ENCODE assay signal across 8 cellular contexts in genomic region chr6:35449287-35449881, GRCh38. TPM values are rescaled to one million over a fixed set of nuclear protein-coding genes. Genes with fewer than 3 reads are reported as not detected.
DNase-seq lines count a peak whose midpoint lies in the region; ATAC-seq and TF ChIP-seq lines count a peak whose summit lies in the region.

No MANE protein-coding gene starts in this region.

- H3K27ac ChIP-seq in RWPE1 = no peak overlapping the region
- H3K27ac ChIP-seq in body of pancreas = no peak overlapping the region

- POLR2A ChIA-PET in RWPE1 (lab: Yijun Ruan, JAX; ENCODE audit: low non-redundant PET) = interaction anchor here (0.6 kb wide), 1 partner anchor 50 kb away, joined by 4 read pairs; no protein-coding TSS in a partner anchor

- ATAC-seq in GM19025 (IDR thresholded peaks at IDR 0.05; ENCODE audit: low read depth, unreplicated experiment) (peak; percentile 32), body of pancreas (peak; percentile 57), HG02763 (IDR thresholded peaks at IDR 0.05; ENCODE audit: unreplicated experiment) (no peak)

- H3K9me3 ChIP-seq in BE2C (no peaks in the 10 kb centered on the region), body of pancreas (no peaks in the 10 kb centered on the region)

- no peak for TF ChIP-seq POLR2A in body of pancreas (IDR thresholded peaks at IDR 0.05)

- CTCF ChIA-PET in RWPE1 (lab: Yijun Ruan, JAX) = interaction anchor here (0.6 to 4.9 kb wide), 20 partner anchors 11 to 160 kb away, joined by 3 to 41 read pairs (median 4); partner anchors contain the start of genes DEF6 and PPARD

- DNase-seq in BE2C (peak; percentile 33), NCI-H1048 (lab: John Stamatoyannopoulos, UW) (peak; percentile 47), RWPE1 (ENCODE audit: low spot score) (peak; percentile 87), body of pancreas (peak; percentile 24 to 37 (median 36)), inferior parietal cortex (ENCODE audit: extremely low spot score) (peak; percentile 89)
- peak; percentile 17 for DNase-seq in stimulated activated CD4-positive, alpha-beta T cell treated with anti-CD3 and anti-CD28 coated beads, Interleukin-4, amount 100 ng/mL, for 1 hour

- H3K36me3 ChIP-seq in BE2C (no peaks in the 10 kb centered on the region), body of pancreas (replicated peaks in 1 of 2; ENCODE audit: insufficient read depth in 1 of 2, low read depth in 2 of 2) (no peaks in the 10 kb centered on the region)

- H3K27me3 ChIP-seq in BE2C = no peaks in the 10 kb centered on the region; the same call in 1 of the 2 replicates
- H3K27me3 ChIP-seq in body of pancreas = no peaks in the 10 kb centered on the region

- intact Hi-C loops in body of pancreas (cut with DNase I) = loop anchor here (5.0 kb wide), 1 partner anchor 102 kb away; no protein-coding TSS in a partner anchor

- H3K4me3 ChIP-seq in BE2C (ENCODE audit: low read depth, low read length) (no peak overlapping the region), body of pancreas (no peak overlapping the region)

- 18 to 20% methylated on average over 12 to 14 of the region's 14 CpGs for WGBS in body of pancreas, 2 donors

- TF ChIP-seq CTCF in BE2C (IDR thresholded peaks at IDR 0.05; ENCODE audit: low read depth, low read length) (peak; percentile 74), RWPE1 (conservative IDR thresholded peaks at IDR 0.05; ENCODE audit: low read depth) (peak; percentile 72), body of pancreas (IDR thresholded peaks at IDR 0.05) (peak; percentile 54 to 83 (median 81))

- H3K4me1 ChIP-seq in BE2C (no peaks in the 10 kb centered on the region), body of pancreas (peaks cover 23% of the 10 kb centered on the region)

RNA-seq across cellular contexts. Expression of gene FANCE, which starts 2.8 kb away (rescaled TPM):
- polyA plus RNA-seq in BE2C (2012; ENCODE audit: insufficient read depth, insufficient read length, low read depth) = 7.2 TPM
- 1 to 10 TPM; 4.9 to 9.2 TPM for total RNA-seq in body of pancreas

RNA-seq across cellular contexts. Expression of gene RPL10A, which starts 18.8 kb away (rescaled TPM):
- 1,119 TPM for polyA plus RNA-seq in BE2C (2012; ENCODE audit: insufficient read depth, insufficient read length, low read depth)
- 100 to 1,000 TPM; 563 to 782 TPM for total RNA-seq in body of pancreas

RNA-seq across cellular contexts. Expression of gene TEAD3, which starts 47.5 kb away (rescaled TPM):
- polyA plus RNA-seq in BE2C (2012; ENCODE audit: insufficient read depth, insufficient read length, low read depth) = 24.8 TPM
- 1 to 10 TPM; 6.5 to 8.9 TPM for total RNA-seq in body of pancreas

Comparison
In these comparisons a context has a peak if more than half of its experiments do, and no peak if none do; other contexts are left out.
1. DNase-seq: peak in every context shown above with its lines; median percentile 89 in inferior parietal cortex; 87 in RWPE1; 47 in NCI-H1048; 36 in body of pancreas; 33 in BE2C; 17 in stimulated activated CD4-positive, alpha-beta T cell treated with anti-CD3 and anti-CD28 coated beads, Interleukin-4, amount 100 ng/mL, for 1 hour.